ENCODE assay signal across 15 cellular contexts in genomic region chr7:131090866-131091692, GRCh38.
DNase-seq lines count a peak whose midpoint lies in the region; ATAC-seq, FAIRE-seq and TF ChIP-seq lines count a peak whose summit lies in the region.
"Had no signal": no experiment of that assay in that cellular context is flagged by ENCODE, and none has a peak within 500 bp of the region (broad histone marks: within the 10 kb centered on the region; RNA-seq: fewer than 3 reads in every experiment).

No MANE protein-coding gene starts in this region.

- no peak overlapping the region; the same call in 1 of the 2 replicates for H2AK5ac ChIP-seq in H1 (ENCODE audit: low read depth, low read length)
- H2AK5ac ChIP-seq in trophoblast cell (ENCODE audit: low read length) = no peak overlapping the region

- TF ChIP-seq POLR2A in H1 (IDR thresholded peaks at IDR 0.05; ENCODE audit: control extremely low read depth in 1 of 2, low read depth in 2 of 2, low read length in 2 of 2) = no peak; a peak in 1 of 3 replicates

- H2BK5ac ChIP-seq in H1 (ENCODE audit: low read depth, low read length) = peak overlapping the region; percentile 71
- H2BK5ac ChIP-seq in trophoblast cell (ENCODE audit: low read depth, low read length, poor library complexity) = no peak overlapping the region

- no peak overlapping the region for H3K27ac ChIP-seq in CD8-positive, alpha-beta memory T cell (ENCODE audit: low read depth, low read length)
- H3K27ac ChIP-seq in H1 (ENCODE audit: low read depth, low read length) (peak overlapping the region; percentile 72), trophoblast cell (ENCODE audit: low read depth, low read length) (peak overlapping the region; percentile 61)
- H3K27ac ChIP-seq: stomach had no signal

- no peak for DNase-seq in CD8-positive, alpha-beta memory T cell
- DNase-seq in NT2/D1 (ENCODE audit: low read depth, low spot score) = peak; percentile 81
- DNase-seq in H1 (ENCODE audit: low read depth in 1 of 2, low spot score in 2 of 2) = no peak
- DNase-seq in trophoblast cell = no peak
- DNase-seq in Ammon's horn (ENCODE audit: low spot score) = no peak
- no peak for DNase-seq in nucleus accumbens (lab: John Stamatoyannopoulos, UW)
- DNase-seq in NCI-H345 treated with DMSO at 0.1 percent for 48 hours (lab: John Stamatoyannopoulos, UW; ENCODE audit: unreplicated experiment) = no peak
- DNase-seq: NCI-H1105; NCI-H446 treated with DMSO at 0.1 percent for 48 hours; stimulated activated CD4-positive, alpha-beta T cell treated with anti-CD3 and anti-CD28 coated beads, Interleukin-4, amount 100 ng/mL, for 1 hour; stomach had no signal

- H3K27me3 ChIP-seq in CD8-positive, alpha-beta memory T cell (ENCODE audit: insufficient read depth, low read length, poor library complexity, severe bottlenecking) = no peaks in the 10 kb centered on the region
- H3K27me3 ChIP-seq in NT2/D1 (ENCODE audit: insufficient read depth, insufficient read length) = no peaks in the 10 kb centered on the region
- H3K27me3 ChIP-seq in H1 (replicated peaks in 1 of 4; ENCODE audit: control insufficient read depth in 3 of 4, extremely low read depth in 1 of 4, insufficient read depth in 3 of 4, low read length in 3 of 4) = no peaks in the 10 kb centered on the region
- no peaks in the 10 kb centered on the region for H3K27me3 ChIP-seq in trophoblast cell (ENCODE audit: insufficient read depth, low read length)
- H3K27me3 ChIP-seq: ascending aorta, stomach had no signal

- no peaks in the 10 kb centered on the region for H3K9me3 ChIP-seq in CD8-positive, alpha-beta memory T cell (ENCODE audit: low read length)
- H3K9me3 ChIP-seq in NT2/D1 (ENCODE audit: insufficient read depth, low read length) = no peaks in the 10 kb centered on the region
- H3K9me3 ChIP-seq in H1 (ENCODE audit: insufficient read depth in 2 of 2, low read depth in 1 of 2, low read length in 1 of 2) = no peaks in the 10 kb centered on the region
- no peaks in the 10 kb centered on the region for H3K9me3 ChIP-seq in trophoblast cell (ENCODE audit: insufficient read depth, low read depth, low read length)
- H3K9me3 ChIP-seq: ascending aorta, stomach had no signal

- CTCF ChIA-PET in CD8-positive, alpha-beta memory T cell (lab: Charles Lee) = no interaction called here
- CTCF ChIA-PET in H1 (lab: Charles Lee; ENCODE audit: partially characterized antibody) = interaction anchor here (0.5 to 1.7 kb wide), 5 partner anchors 13 to 394 kb away, joined by 3 to 5 read pairs (median 3); no protein-coding TSS in a partner anchor

- H4K20me1 ChIP-seq in H1 (replicated peaks in 1 of 2; ENCODE audit: control insufficient read depth in 1 of 2, insufficient read depth in 2 of 2, low read length in 2 of 2) = peaks cover 0 to 2% of the 10 kb centered on the region in 2 experiments

- H4K8ac ChIP-seq in H1 (ENCODE audit: extremely low read depth, insufficient read depth, low read length) = no peak overlapping the region
- no peak overlapping the region for H4K8ac ChIP-seq in trophoblast cell (ENCODE audit: low read depth, low read length)

- H3K14ac ChIP-seq in H1 (ENCODE audit: insufficient read length) = no peak overlapping the region
- H3K14ac ChIP-seq in trophoblast cell (ENCODE audit: low read length) = no peak overlapping the region

- H3K4me2 ChIP-seq in H1 (ENCODE audit: insufficient read depth in 1 of 2, low read depth in 2 of 2, low read length in 2 of 2) = peak overlapping the region; percentile 64 to 78
- H3K4me2 ChIP-seq in trophoblast cell (ENCODE audit: low read length) = no peak overlapping the region

- peaks cover 0 to 8% of the 10 kb centered on the region in 2 donors for H3K27me3 Mint-ChIP-seq in CD8-positive, alpha-beta memory T cell

- H3K4me1 ChIP-seq in CD8-positive, alpha-beta memory T cell (ENCODE audit: insufficient read depth, low read length) = peaks cover 43% of the 10 kb centered on the region
- H3K4me1 ChIP-seq in NT2/D1 (ENCODE audit: insufficient read depth, insufficient read length) (no peaks in the 10 kb centered on the region), H1 (replicated peaks in 1 of 4; ENCODE audit: control insufficient read depth in 3 of 4, insufficient read depth in 4 of 4, low read length in 3 of 4) (peaks cover 5 to 36% (median 18%) of the 10 kb centered on the region in 4 experiments), trophoblast cell (ENCODE audit: control insufficient read depth in 1 of 2, insufficient read depth in 2 of 2, low read length in 2 of 2) (peaks cover 3 to 10% of the 10 kb centered on the region in 2 experiments)

- H3K79me2 ChIP-seq in H1 (ENCODE audit: control insufficient read depth in 1 of 2, insufficient read depth in 2 of 2, low read length in 2 of 2) = peaks cover 0 to 61% of the 10 kb centered on the region in 2 experiments; a peak in 2 of 4 replicates
- no peaks in the 10 kb centered on the region for H3K79me2 ChIP-seq in trophoblast cell (ENCODE audit: control insufficient read depth, insufficient read depth, low read length, poor library complexity)

- H3K79me1 ChIP-seq in H1 (ENCODE audit: low read depth, low read length) = peaks cover 3% of the 10 kb centered on the region; the same call in 1 of the 2 replicates
- peaks cover 4% of the 10 kb centered on the region for H3K79me1 ChIP-seq in trophoblast cell (ENCODE audit: low read length)

- H2BK15ac ChIP-seq in H1 (ENCODE audit: low read length) = no peak overlapping the region

- no peak overlapping the region for H3K4me3 ChIP-seq in CD8-positive, alpha-beta memory T cell (ENCODE audit: low read length)
- H3K4me3 ChIP-seq in NT2/D1 (ENCODE audit: insufficient read length, low read depth) (no peak overlapping the region), H1 (ENCODE audit: extremely low read depth in 1 of 4, insufficient read depth in 2 of 4, low read depth in 3 of 4, low read length in 4 of 4) (peak overlapping the region in 2 of 4 experiments; percentile 1 to 49; a peak in 4 of 8 replicates), trophoblast cell (ENCODE audit: low read depth, low read length) (no peak overlapping the region)
- H3K4me3 ChIP-seq: ascending aorta, stomach had no signal

- TF ChIP-seq RAD21 in H1 (IDR thresholded peaks at IDR 0.05 in 1 of 2, conservative IDR thresholded peaks at IDR 0.05 in 1 of 2; ENCODE audit: low read depth in 2 of 2, low read length in 2 of 2) = no peak

- H4K12ac ChIP-seq in trophoblast cell (ENCODE audit: low read depth, low read length) = no peak overlapping the region

- FAIRE-seq in H1 (lab: Jason Lieb, UNC) = peak; percentile 69

- peak overlapping the region; percentile 60 for H2BK120ac ChIP-seq in H1 (replicated peaks; ENCODE audit: low read depth, low read length)
- H2BK120ac ChIP-seq in trophoblast cell (ENCODE audit: insufficient read depth, low read length, poor library complexity) = no peak overlapping the region

- H3K4me1 Mint-ChIP-seq in CD8-positive, alpha-beta memory T cell = peaks cover 75 to 92% (median 90%) of the 10 kb centered on the region in 3 donors

- H3K18ac ChIP-seq in H1 (ENCODE audit: extremely low read depth, low read length) (peak overlapping the region; percentile 81), trophoblast cell (ENCODE audit: low read length) (no peak overlapping the region)

- no peak overlapping the region for H3K9ac ChIP-seq in NT2/D1 (ENCODE audit: insufficient read length, low read depth)
- H3K9ac ChIP-seq in H1 (replicated peaks in 1 of 4; ENCODE audit: extremely low read depth in 1 of 4, low read depth in 3 of 4, low read length in 3 of 4) = 0 out of 7 replicates have a peak overlapping the region, but pooled peaks of 1 of the 4 experiments have one; percentile 11
- no peak overlapping the region for H3K9ac ChIP-seq in trophoblast cell (ENCODE audit: low read length)

- H2AFZ ChIP-seq in H1 (ENCODE audit: low read length) (no peak overlapping the region), trophoblast cell (ENCODE audit: insufficient read depth, low read length, poor library complexity) (no peak overlapping the region)

- no peak overlapping the region for H3K56ac ChIP-seq in H1 (replicated peaks; ENCODE audit: insufficient read length, low read depth, low read length)

- H3K36me3 ChIP-seq in CD8-positive, alpha-beta memory T cell (ENCODE audit: insufficient read depth, low read length) = no peaks in the 10 kb centered on the region
- H3K36me3 ChIP-seq in NT2/D1 (ENCODE audit: insufficient read depth, insufficient read length, low read length) = no peaks in the 10 kb centered on the region
- H3K36me3 ChIP-seq in H1 (ENCODE audit: control insufficient read depth in 2 of 4, insufficient read depth in 4 of 4, low read length in 3 of 4) = peaks cover 0 to 4% (median 0%) of the 10 kb centered on the region in 4 experiments; a peak in 2 of 8 replicates
- no peaks in the 10 kb centered on the region for H3K36me3 ChIP-seq in trophoblast cell (ENCODE audit: control insufficient read depth in 1 of 2, insufficient read depth in 2 of 2, low read length in 2 of 2)

- POLR2A ChIA-PET in CD8-positive, alpha-beta memory T cell (lab: Charles Lee) = no interaction called here
- POLR2A ChIA-PET in H1 (lab: Charles Lee; ENCODE audit: partially characterized antibody) = interaction anchor here (0.8 to 1.8 kb wide), 5 partner anchors 10 to 19 kb away, joined by 3 to 5 read pairs (median 3); no protein-coding TSS in a partner anchor

- H4K5ac ChIP-seq in H1 (ENCODE audit: insufficient read length, low read depth, low read length) = peak overlapping the region; percentile 50

- no peaks in the 10 kb centered on the region for H3K9me3 Mint-ChIP-seq in CD8-positive, alpha-beta memory T cell
- H3K9me3 Mint-ChIP-seq: T-helper 2 cell treated with Interferon-gamma antibody and Interleukin-4, amounts not matched to agents 5 μg/mL and 100 μg/mL, for 36 hours had no signal

- H3K4me3 Mint-ChIP-seq in CD8-positive, alpha-beta memory T cell = peak overlapping the region; percentile 22 to 77 (median 36)
- H3K4me3 Mint-ChIP-seq: T-helper 2 cell treated with Interferon-gamma antibody and Interleukin-4, amounts not matched to agents 5 μg/mL and 100 μg/mL, for 36 hours had no signal

- H3K36me3 Mint-ChIP-seq in CD8-positive, alpha-beta memory T cell = peaks cover 3 to 70% (median 15%) of the 10 kb centered on the region in 3 donors

- no peak overlapping the region for H3K23ac ChIP-seq in H1 (ENCODE audit: insufficient read length)
- no peak overlapping the region for H3K23ac ChIP-seq in trophoblast cell (ENCODE audit: low read length)

- WGBS in H1 (ENCODE audit: extremely low coverage in 1 of 2, insufficient coverage in 1 of 2, insufficient read length in 1 of 2, insufficient replicate concordance in 2 of 2, low coverage in 1 of 2, low lambda C conversion rate in 2 of 2, missing lambda C conversion rate in 1 of 2), 2 experiments = 22% methylated on average over 7 of the region's 7 CpGs; no CpG with 5 or more reads in 1 of the 2 experiments
- WGBS in trophoblast cell (ENCODE audit: extremely low coverage, insufficient coverage, insufficient read length) = no CpG with 5 or more reads among the region's 7 CpGs

- no peak for ATAC-seq in GM21515 (IDR thresholded peaks at IDR 0.05; ENCODE audit: unreplicated experiment)
- ATAC-seq: Panc1 had no signal

- H2BK20ac ChIP-seq in H1 (ENCODE audit: low read length) = peak overlapping the region; percentile 52

- peak overlapping the region in 5 of 8 donors; percentile 17 to 67 (median 37) for H3K27ac Mint-ChIP-seq in CD8-positive, alpha-beta memory T cell
- H3K27ac Mint-ChIP-seq: T-helper 2 cell treated with Interferon-gamma antibody and Interleukin-4, amounts not matched to agents 5 μg/mL and 100 μg/mL, for 36 hours had no signal

- H3K23me2 ChIP-seq in H1 (ENCODE audit: low read depth, low read length) = no peaks in the 10 kb centered on the region

- no peak for TF ChIP-seq EP300 in H1 (IDR thresholded peaks at IDR 0.05; ENCODE audit: borderline replicate concordance in 1 of 2, low read depth in 2 of 2, low read length in 2 of 2)

- H2BK12ac ChIP-seq in H1 (ENCODE audit: low read depth, low read length) (no peak overlapping the region; the same call in 1 of the 2 replicates), trophoblast cell (ENCODE audit: low read length) (no peak overlapping the region)

- TF ChIP-seq CTCF in H1 (IDR thresholded peaks at IDR 0.05; ENCODE audit: control extremely low read depth in 1 of 3, insufficient read depth in 1 of 3, low read depth in 1 of 3, low read length in 3 of 3) = no peak

- H4K91ac ChIP-seq in H1 (replicated peaks; ENCODE audit: insufficient read length, low read length) = no peak overlapping the region
- no peak overlapping the region for H4K91ac ChIP-seq in trophoblast cell (ENCODE audit: low read depth, low read length)

- H3K4ac ChIP-seq in H1 (replicated peaks; ENCODE audit: insufficient read length, low read depth, low read length) = peak overlapping the region; percentile 2
- no peak overlapping the region for H3K4ac ChIP-seq in trophoblast cell (ENCODE audit: low read depth, low read length)
